ENCODE assay signal across 8 cellular contexts in the genomic region with DNA sequence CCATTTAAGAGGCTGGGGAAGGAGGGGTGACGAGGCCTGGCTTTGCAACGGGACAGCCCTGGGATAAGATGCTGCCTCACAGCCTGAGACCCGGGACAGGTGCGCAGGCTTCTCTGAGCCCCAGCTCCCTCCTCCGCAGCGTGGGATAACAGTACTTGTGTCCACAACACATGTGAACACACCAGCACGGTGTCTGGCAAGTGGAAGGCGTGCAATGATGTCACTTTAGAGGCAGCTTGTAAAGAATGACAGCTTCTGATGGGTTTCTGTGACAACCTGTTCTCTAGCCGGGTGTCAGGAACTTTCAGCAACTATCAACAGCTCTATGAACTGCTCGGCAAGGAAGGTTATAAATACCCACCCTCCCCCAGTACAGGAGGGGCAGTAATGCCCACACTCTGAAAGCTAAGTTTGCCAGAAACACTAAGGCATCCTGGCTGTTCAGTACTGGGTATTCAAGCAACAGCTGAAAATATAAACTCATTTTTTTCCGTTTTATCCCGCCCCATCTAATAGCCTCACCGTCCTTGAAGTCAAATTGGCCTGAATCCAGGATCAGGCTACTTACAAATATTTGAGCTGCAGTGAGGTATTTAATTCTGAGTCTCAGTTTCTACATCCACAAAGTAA. TPM values are rescaled to one million over a fixed set of nuclear protein-coding genes. Genes with fewer than 3 reads are reported as not detected.
DNase-seq lines count a peak whose midpoint lies in the region; ATAC-seq and TF ChIP-seq lines count a peak whose summit lies in the region.

No MANE protein-coding gene starts in this region.

- intact Hi-C loops in psoas muscle (cut with DNase I), result no loop called here

- peaks cover 61% of the 10 kb centered on the region for H3K36me3 Mint-ChIP-seq in WTC11

- POLR2A ChIA-PET in WTC11 (lab: Charles Lee), result interaction anchor here (0.7 to 2.4 kb wide), 11 partner anchors 27 to 130 kb away, joined by 3 to 19 read pairs (median 5); a partner anchor contains a TSS

- no peaks in the 10 kb centered on the region for H3K9me2 ChIP-seq in GM23248 (ENCODE audit: insufficient read depth)

- H3K4me3 Mint-ChIP-seq in WTC11, result no peak overlapping the region

- peaks cover 100% of the 10 kb centered on the region for H3K79me2 ChIP-seq in GM23248 (ENCODE audit: insufficient read depth)

- WGBS in GM23248 (ENCODE audit: low coverage in 1 of 2, low lambda C conversion rate in 2 of 2, missing lambda C conversion rate in 2 of 2), 2 experiments, result 97 to 98% methylated on average over 13 of the region's 13 CpGs
- 44 to 52% (median 49%) methylated on average over 13 of the region's 13 CpGs for WGBS in psoas muscle, 3 donors

- H3K9ac ChIP-seq in GM23248, result no peak overlapping the region; the same call in 1 of the 2 replicates

- DNase-seq in GM23248, result peak; percentile 40
- DNase-seq in WTC11 (ENCODE audit: low spot score), result no peak
- no peak for DNase-seq in foreskin keratinocyte
- DNase-seq in psoas muscle, result no peak
- no peak for DNase-seq in AG08396 (ENCODE audit: low spot score)
- no peak for DNase-seq in NCI-H345 treated with DMSO at 0.1 percent for 48 hours (lab: John Stamatoyannopoulos, UW; ENCODE audit: unreplicated experiment)
- DNase-seq in KBM-7, result no peak

- peak overlapping the region; percentile 100 for H3K27ac Mint-ChIP-seq in WTC11

- no peaks in the 10 kb centered on the region for H3K9me3 Mint-ChIP-seq in WTC11

- peaks cover 56% of the 10 kb centered on the region for H3K4me1 Mint-ChIP-seq in WTC11

- H3F3A ChIP-seq in GM23248 (ENCODE audit: insufficient read depth), result peaks cover 89% of the 10 kb centered on the region

- H3K27me3 ChIP-seq in GM23248 (replicated peaks; ENCODE audit: insufficient read depth) (no peaks in the 10 kb centered on the region), foreskin keratinocyte (no peaks in the 10 kb centered on the region), psoas muscle (ENCODE audit: insufficient read depth in 3 of 3, low read length in 2 of 3) (no peaks in the 10 kb centered on the region)

- H3K27me3 Mint-ChIP-seq in WTC11 (ENCODE audit: low read depth), result no peaks in the 10 kb centered on the region

- in situ Hi-C loops in GM23248 (cut with MboI) (no loop called here), KBM-7 (cut with MboI; ENCODE audit: low pct_unique_long_range_greater_than_20kb, low sequenced_read_pairs) (no loop called here)

- H3K36me3 ChIP-seq in GM23248 (ENCODE audit: low read depth) (peaks cover 21% of the 10 kb centered on the region), psoas muscle (ENCODE audit: insufficient read depth in 1 of 2, low read depth in 1 of 2) (peaks cover 0 to 67% of the 10 kb centered on the region in 2 donors)

- H3K4me2 ChIP-seq in GM23248 (ENCODE audit: unreplicated experiment), result no peak overlapping the region

- H3K4me1 ChIP-seq in GM23248 (ENCODE audit: insufficient read depth), result peaks cover 75% of the 10 kb centered on the region
- H3K4me1 ChIP-seq in foreskin keratinocyte, result peaks cover 57% of the 10 kb centered on the region
- peaks cover 92% of the 10 kb centered on the region for H3K4me1 ChIP-seq in psoas muscle

- H3K4me3 ChIP-seq in GM23248 (no peak overlapping the region), psoas muscle (no peak overlapping the region)

- H4K20me1 ChIP-seq in GM23248 (ENCODE audit: insufficient read depth), result no peaks in the 10 kb centered on the region

- ATAC-seq in WTC11 (no peak), foreskin keratinocyte (no peak), psoas muscle (no peak), HG03045 (IDR thresholded peaks at IDR 0.05; ENCODE audit: unreplicated experiment) (no peak)

- TF ChIP-seq CTCF in WTC11 (IDR thresholded peaks at IDR 0.05) (no peak), foreskin keratinocyte (conservative IDR thresholded peaks at IDR 0.05) (no peak), psoas muscle (IDR thresholded peaks at IDR 0.05) (no peak)

- no peak overlapping the region for H2AFZ ChIP-seq in GM23248

- no peaks in the 10 kb centered on the region for H3K9me3 ChIP-seq in GM23248 (ENCODE audit: low read depth)
- H3K9me3 ChIP-seq in psoas muscle, result no peaks in the 10 kb centered on the region

- CTCF ChIA-PET in WTC11 (lab: Charles Lee), result interaction anchor here (0.6 to 2.0 kb wide), 4 partner anchors 42 to 717 kb away, joined by 3 to 6 read pairs (median 4); no protein-coding TSS in a partner anchor

- H3K27ac ChIP-seq in GM23248 (peak overlapping the region; percentile 93), foreskin keratinocyte (peak overlapping the region; percentile 80), psoas muscle (peak overlapping the region; percentile 86)

TF ChIP-seq in WTC11, 78 proteins besides CTCF, POLR2A, EP300 and RAD21:
- TF ChIP-seq ZNF416 (CRISPR knock-in tag; IDR thresholded peaks at IDR 0.05), result 0 out of 2 replicates have a peak, but pooled peaks have one; percentile 9
- TF ChIP-seq, protein P1, sequence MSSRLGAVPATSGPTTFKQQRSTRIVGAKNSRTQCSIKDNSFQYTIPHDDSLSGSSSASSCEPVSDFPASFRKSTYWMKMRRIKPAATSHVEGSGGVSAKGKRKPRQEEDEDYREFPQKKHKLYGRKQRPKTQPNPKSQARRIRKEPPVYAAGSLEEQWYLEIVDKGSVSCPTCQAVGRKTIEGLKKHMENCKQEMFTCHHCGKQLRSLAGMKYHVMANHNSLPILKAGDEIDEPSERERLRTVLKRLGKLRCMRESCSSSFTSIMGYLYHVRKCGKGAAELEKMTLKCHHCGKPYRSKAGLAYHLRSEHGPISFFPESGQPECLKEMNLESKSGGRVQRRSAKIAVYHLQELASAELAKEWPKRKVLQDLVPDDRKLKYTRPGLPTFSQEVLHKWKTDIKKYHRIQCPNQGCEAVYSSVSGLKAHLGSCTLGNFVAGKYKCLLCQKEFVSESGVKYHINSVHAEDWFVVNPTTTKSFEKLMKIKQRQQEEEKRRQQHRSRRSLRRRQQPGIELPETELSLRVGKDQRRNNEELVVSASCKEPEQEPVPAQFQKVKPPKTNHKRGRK (CRISPR knock-in tag; IDR thresholded peaks at IDR 0.05; ENCODE audit: borderline replicate concordance), result no peak
TF ChIP-seq in WTC11: peak in this region for 1.

RNA-seq across cellular contexts. Expression of a gene that starts 59.7 kb away (rescaled TPM):
- total RNA-seq in GM23248 (2014; rRNA removed; shearing (Covaris generic)), result 420 and 453 TPM in 2 replicates
- polyA plus RNA-seq in GM23248 (2016; fragmentation: Nextera tagmentation; extraction: Ambion mirVana), result 282 and 287 TPM in 2 replicates
- total RNA-seq in WTC11 (2021), result 272 to 288 TPM (median 277 TPM) in 3 replicates
- 926 and 995 TPM in 2 replicates for total RNA-seq in foreskin keratinocyte
- polyA plus RNA-seq in foreskin keratinocyte, result 295 and 315 TPM in 2 replicates
- 100 to 1,000 TPM in 3 of 4 donors, 10 to 100 TPM in 1; 92.0 to 214 (median 179) TPM for total RNA-seq in psoas muscle
- polyA plus RNA-seq in psoas muscle, result 10 to 100 TPM; 35.6 to 89.3 (median 56.3) TPM
